Comparison of ENCODE assay signal across 12 cellular contexts in the genomic region with DNA sequence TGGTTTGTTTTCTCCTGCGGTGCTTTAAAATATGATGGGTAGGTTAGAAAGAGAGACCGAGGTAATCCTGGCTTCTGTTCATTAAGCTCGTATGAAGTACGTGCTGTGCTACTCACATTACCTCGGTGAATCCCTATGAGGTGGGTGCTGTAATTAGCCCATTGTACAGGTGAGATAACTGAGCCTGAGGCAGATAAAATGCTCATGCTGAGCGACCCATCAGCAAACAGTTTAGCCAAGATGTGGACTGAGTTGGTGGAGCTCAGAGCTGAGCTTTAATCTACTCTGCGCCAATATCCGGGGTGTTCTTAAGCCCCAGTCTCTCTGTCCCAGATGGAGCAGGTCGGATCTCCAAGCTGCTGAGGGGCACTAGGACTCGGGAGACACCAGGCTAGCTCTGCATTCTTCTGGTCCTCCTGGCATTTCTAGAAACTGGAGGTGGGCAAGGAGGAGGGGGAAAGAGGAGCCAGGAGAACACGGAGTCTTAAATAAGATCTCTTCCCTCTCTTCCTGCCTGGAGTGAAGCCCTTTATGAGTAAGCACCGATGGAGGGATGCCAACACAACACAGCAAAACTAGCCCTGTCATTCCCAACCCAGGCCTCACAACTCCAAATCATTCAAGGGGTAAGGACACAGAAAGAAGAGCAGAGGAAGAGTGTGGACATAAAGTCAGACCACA.
DNase-seq lines count a peak whose midpoint lies in the region; ATAC-seq, FAIRE-seq and TF ChIP-seq lines count a peak whose summit lies in the region.
"Had no signal": no experiment of that assay in that cellular context is flagged by ENCODE, and none has a peak within 500 bp of the region (broad histone marks: within the 10 kb centered on the region; RNA-seq: fewer than 3 reads in every experiment).

No MANE protein-coding gene starts in this region.

- TF ChIP-seq CTCF in A549 (IDR thresholded peaks at IDR 0.05) (no peak), IMR-90 (conservative IDR thresholded peaks at IDR 0.05; ENCODE audit: low read depth, low read length) (no peak), choroid plexus epithelial cell (conservative IDR thresholded peaks at IDR 0.05; ENCODE audit: low read depth, low read length) (no peak)

- peak overlapping the region; percentile 82; the same call in 2 of the 3 replicates for H2BK15ac ChIP-seq in IMR-90 (ENCODE audit: low read depth, low read length)

- dilution Hi-C loops in IMR-90 (cut with HindIII; ENCODE audit: low sequenced_read_pairs, unreplicated experiment), result no loop called here

- H3K14ac ChIP-seq in IMR-90 (replicated peaks; ENCODE audit: low read depth, low read length), result peak overlapping the region; percentile 55

- peak overlapping the region; percentile 20 for H4K5ac ChIP-seq in IMR-90 (ENCODE audit: low read depth, low read length)

- 0 out of 4 replicates have a peak, but pooled peaks cover 0 to 6% of the 10 kb centered on the region in 2 experiments for H3K79me1 ChIP-seq in IMR-90 (ENCODE audit: low read depth in 1 of 2, low read length in 2 of 2)

- H2AK5ac ChIP-seq in IMR-90 (ENCODE audit: low read depth, low read length), result peak overlapping the region; percentile 88

- no peaks in the 10 kb centered on the region for H3K36me3 Mint-ChIP-seq in stimulated activated effector memory CD8-positive, alpha-beta T cell treated with anti-CD3 and anti-CD28 coated beads, Interleukin-12 subunit alpha, Interleukin-12 subunit beta, amount 100 ng/mL, for 72 hours
- H3K36me3 Mint-ChIP-seq: CD14-positive monocyte had no signal

- peak overlapping the region; percentile 93 for H2BK20ac ChIP-seq in IMR-90 (ENCODE audit: low read depth, low read length)

- H3K4ac ChIP-seq in IMR-90 (ENCODE audit: low read depth, low read length), result peak overlapping the region; percentile 65

- peak overlapping the region; percentile 71 for H2AFZ ChIP-seq in IMR-90 (replicated peaks; ENCODE audit: low read length, poor library complexity)

- no peaks in the 10 kb centered on the region for H3K4me1 Mint-ChIP-seq in stimulated activated effector memory CD8-positive, alpha-beta T cell treated with anti-CD3 and anti-CD28 coated beads, Interleukin-12 subunit alpha, Interleukin-12 subunit beta, amount 100 ng/mL, for 72 hours

- H3K27ac ChIP-seq in A549 (peak overlapping the region; percentile 47 to 79), IMR-90 (ENCODE audit: insufficient read depth, low read length) (no peak overlapping the region)
- H3K27ac ChIP-seq: HL-60 had no signal

- no peak overlapping the region for H3K4me3 Mint-ChIP-seq in stimulated activated effector memory CD8-positive, alpha-beta T cell treated with anti-CD3 and anti-CD28 coated beads, Interleukin-12 subunit alpha, Interleukin-12 subunit beta, amount 100 ng/mL, for 72 hours
- H3K4me3 Mint-ChIP-seq: CD14-positive monocyte had no signal

- peak overlapping the region; percentile 60 for H2BK5ac ChIP-seq in IMR-90 (ENCODE audit: low read depth, low read length, poor library complexity, severe bottlenecking)

- DNase-seq in A549 (ENCODE audit: low read depth in 1 of 2, low spot score in 1 of 2), result peak; percentile 29 to 70
- peak; percentile 94 for DNase-seq in IMR-90
- peak; percentile 87 for DNase-seq in choroid plexus epithelial cell (ENCODE audit: low read depth)
- DNase-seq in middle frontal gyrus (ENCODE audit: extremely low spot score, low spot score), result peak; percentile 27
- no peak for DNase-seq in AML-193 (lab: John Stamatoyannopoulos, UW)
- DNase-seq in NCI-H526 treated with DMSO at 0.1 percent for 48 hours (lab: John Stamatoyannopoulos, UW), result no peak
- no peak for DNase-seq in activated T-cell treated with anti-CD3 and anti-CD28 coated beads, Interleukin-2, amount 50 U/mL, for 48 hours
- DNase-seq in stimulated activated effector memory CD8-positive, alpha-beta T cell treated with anti-CD3 and anti-CD28 coated beads, Interleukin-12 subunit alpha, Interleukin-12 subunit beta, amount 100 ng/mL, for 72 hours (ENCODE audit: low spot score in 2 of 2), result no peak

- BruUV-seq in IMR-90 (replicated peaks; lab: Mats Ljungman, UMichigan), result no TSS peak

- H3K4me2 ChIP-seq in A549 (peak overlapping the region; percentile 37), IMR-90 (ENCODE audit: low read depth, low read length) (peak overlapping the region; percentile 19; the same call in 1 of the 2 replicates)
- H3K4me2 ChIP-seq: smooth muscle cell had no signal

- peak overlapping the region; percentile 87 for H4K91ac ChIP-seq in IMR-90 (ENCODE audit: insufficient read depth, low read depth, low read length)

- no peak overlapping the region for H3K27ac Mint-ChIP-seq in stimulated activated effector memory CD8-positive, alpha-beta T cell treated with anti-CD3 and anti-CD28 coated beads, Interleukin-12 subunit alpha, Interleukin-12 subunit beta, amount 100 ng/mL, for 72 hours

- POLR2A ChIA-PET in A549 (lab: Yijun Ruan, JAX), result no interaction called here
- POLR2A ChIA-PET in IMR-90 (lab: Charles Lee; ENCODE audit: unreplicated experiment), result no interaction called here

- no peaks in the 10 kb centered on the region for H3K9me3 ChIP-seq in A549
- no peaks in the 10 kb centered on the region for H3K9me3 ChIP-seq in IMR-90 (ENCODE audit: control insufficient read depth, insufficient read depth, low read length)

- H2BK120ac ChIP-seq in IMR-90 (ENCODE audit: low read depth, low read length), result peak overlapping the region; percentile 79

- intact Hi-C loops in IMR-90 (cut with micrococcal nuclease), result loop anchor here (10.0 kb wide), 1 partner anchor 246 kb away; no protein-coding TSS in a partner anchor

- H3K9me1 ChIP-seq in IMR-90 (ENCODE audit: insufficient read depth, low read length), result peaks cover 12% of the 10 kb centered on the region; the same call in 1 of the 2 replicates

- WGBS in A549 (ENCODE audit: missing lambda C conversion rate), result 67% methylated on average over 9 of the region's 12 CpGs
- WGBS in IMR-90 (ENCODE audit: extremely low coverage in 2 of 2, insufficient read length in 1 of 2), 2 experiments, result 86% methylated on average over 1 of the region's 12 CpGs; no CpG with 5 or more reads in 1 of the 2 experiments

- CTCF ChIA-PET in A549 (lab: Yijun Ruan, JAX), result interaction anchor here (0.7 to 16.7 kb wide), 10 partner anchors 11 to 533 kb away, joined by 3 to 225 read pairs (median 4); no protein-coding TSS in a partner anchor
- CTCF ChIA-PET in IMR-90 (lab: Yijun Ruan, JAX), result interaction anchor here (1.1 kb wide), 1 partner anchor 29 kb away, joined by 3 read pairs; no protein-coding TSS in a partner anchor

- H2AK9ac ChIP-seq in IMR-90 (replicated peaks; ENCODE audit: low read depth, low read length, poor library complexity), result peak overlapping the region; percentile 59

- no peak overlapping the region for H3K56ac ChIP-seq in IMR-90 (ENCODE audit: extremely low read depth, insufficient read depth, low read length)

- no peak for TF ChIP-seq POLR2A in A549 (IDR thresholded peaks at IDR 0.05; ENCODE audit: low read length)
- TF ChIP-seq POLR2A in IMR-90 (IDR thresholded peaks at IDR 0.05; ENCODE audit: low read depth, low read length), result no peak

- ATAC-seq in A549, result peak; percentile 78 to 90
- peak; percentile 88 for ATAC-seq in IMR-90 (ENCODE audit: low read depth)
- ATAC-seq in stimulated activated effector memory CD8-positive, alpha-beta T cell treated with anti-CD3 and anti-CD28 coated beads, Interleukin-12 subunit alpha, Interleukin-12 subunit beta, amount 100 ng/mL, for 72 hours, result no peak

- no peak for TF ChIP-seq RAD21 in A549 (conservative IDR thresholded peaks at IDR 0.05 in 1 of 2, IDR thresholded peaks at IDR 0.05 in 1 of 2)
- TF ChIP-seq RAD21 in IMR-90 (IDR thresholded peaks at IDR 0.05; ENCODE audit: low read length), result peak; percentile 8; the same call in 1 of the 2 replicates

- H3K18ac ChIP-seq in IMR-90 (ENCODE audit: low read depth, low read length), result peak overlapping the region; percentile 42; the same call in 1 of the 2 replicates

- no peak overlapping the region for H3K9ac ChIP-seq in IMR-90 (ENCODE audit: low read depth, low read length)

- in situ Hi-C loops in IMR-90 (cut with MboI; ENCODE audit: low sequenced_read_pairs), result loop anchor here (5.0 to 10.0 kb wide), 2 partner anchors 216 to 533 kb away; no protein-coding TSS in a partner anchor

- peak overlapping the region; percentile 3 to 75; a peak in 2 of 4 replicates for H4K8ac ChIP-seq in IMR-90 (ENCODE audit: low read depth in 2 of 2, low read length in 2 of 2)

- H3K36me3 ChIP-seq in IMR-90 (ENCODE audit: control insufficient read depth, insufficient read depth, low read length), result no peaks in the 10 kb centered on the region

- H3K4me3 ChIP-seq in A549, result no peak overlapping the region
- H3K4me3 ChIP-seq in IMR-90 (ENCODE audit: insufficient read depth, low read depth, low read length), result no peak overlapping the region
- H3K4me3 ChIP-seq in choroid plexus epithelial cell (ENCODE audit: low read depth, low read length), result no peak overlapping the region
- H3K4me3 ChIP-seq: smooth muscle cell had no signal

- no peak for FAIRE-seq in A549 (lab: Jason Lieb, UNC)
- FAIRE-seq: frontal cortex had no signal

- H3K23ac ChIP-seq in IMR-90 (ENCODE audit: low read depth, low read length), result peak overlapping the region; percentile 34

- H3K4me1 ChIP-seq in A549 (peaks cover 13% of the 10 kb centered on the region), IMR-90 (ENCODE audit: control insufficient read depth, insufficient read depth, low read length) (peaks cover 8% of the 10 kb centered on the region)

- H4K20me1 ChIP-seq in IMR-90 (ENCODE audit: insufficient read depth, low read length), result no peaks in the 10 kb centered on the region

- H3K27me3 ChIP-seq in IMR-90 (ENCODE audit: control insufficient read depth, insufficient read depth, low read length), result no peaks in the 10 kb centered on the region

- no peaks in the 10 kb centered on the region for H3K9me3 Mint-ChIP-seq in stimulated activated effector memory CD8-positive, alpha-beta T cell treated with anti-CD3 and anti-CD28 coated beads, Interleukin-12 subunit alpha, Interleukin-12 subunit beta, amount 100 ng/mL, for 72 hours

- TF ChIP-seq EP300 in A549 (IDR thresholded peaks at IDR 0.05), result no peak; a peak in 1 of 5 replicates

TF ChIP-seq in A549, 52 proteins besides CTCF, POLR2A, EP300 and RAD21 (continues in another document):
- peak; percentile 54; the same call in 1 of the 2 replicates for TF ChIP-seq KDM1A (IDR thresholded peaks at IDR 0.05; ENCODE audit: low read depth)
- no peak for TF ChIP-seq ZSCAN20 (CRISPR knock-in tag; IDR thresholded peaks at IDR 0.05)
- TF ChIP-seq, protein P1, sequence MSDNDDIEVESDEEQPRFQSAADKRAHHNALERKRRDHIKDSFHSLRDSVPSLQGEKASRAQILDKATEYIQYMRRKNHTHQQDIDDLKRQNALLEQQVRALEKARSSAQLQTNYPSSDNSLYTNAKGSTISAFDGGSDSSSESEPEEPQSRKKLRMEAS (IDR thresholded peaks at IDR 0.05), result 0 out of 2 replicates have a peak, but pooled peaks have one; percentile 33

Comparison
In these comparisons a context has a peak if more than half of its experiments do, and no peak if none do; other contexts are left out.
1. DNase-seq: peak in A549 (2 of 2), IMR-90 (single experiment), choroid plexus epithelial cell (single experiment) and middle frontal gyrus (single experiment); none in AML-193 (0 of 2), NCI-H526 treated with DMSO at 0.1 percent for 48 hours (single experiment), activated T-cell treated with anti-CD3 and anti-CD28 coated beads, Interleukin-2, amount 50 U/mL, for 48 hours (0 of 2) and stimulated activated effector memory CD8-positive, alpha-beta T cell treated with anti-CD3 and anti-CD28 coated beads, Interleukin-12 subunit alpha, Interleukin-12 subunit beta, amount 100 ng/mL, for 72 hours (0 of 2).